ENCODE assay signal across 8 cellular contexts in the genomic region with DNA sequence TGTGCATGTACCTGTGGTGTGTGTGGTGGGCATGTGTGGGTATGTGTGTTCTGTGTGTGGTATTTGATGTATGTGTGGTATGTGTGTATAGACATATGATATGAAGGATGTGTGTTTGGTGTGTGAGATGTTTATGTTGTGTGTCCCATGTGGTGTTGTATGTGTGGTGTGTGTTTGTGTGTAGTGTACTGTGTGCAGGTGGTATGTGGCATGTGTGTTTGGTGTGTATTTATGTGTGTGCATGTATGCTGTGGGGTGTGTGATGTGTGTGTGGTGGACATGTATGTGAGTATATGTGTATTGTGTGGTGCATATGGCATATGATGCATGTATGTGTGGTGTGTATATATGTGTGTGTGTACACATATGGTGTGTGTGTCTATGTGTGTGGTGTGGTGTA.
"Had no signal": no experiment of that assay in that cellular context is flagged by ENCODE, and none has a peak within 500 bp of the region (broad histone marks: within the 10 kb centered on the region; RNA-seq: fewer than 3 reads in every experiment).

No MANE protein-coding gene starts in this region.

- H3K27ac ChIP-seq: GM23248 had no signal

- FAIRE-seq: H54, HTR-8/SVneo, K562 had no signal

- DNase-seq: GM23248, GOT3, H9, HCEC 1CT, KG1 had no signal

- H3K4me3 ChIP-seq: GM23248, K562 had no signal

- ATAC-seq: K562 had no signal

- H2AFZ ChIP-seq: GM23248 had no signal

- H3K9ac ChIP-seq: GM23248 had no signal
